Comparison of ENCODE assay signal across 8 cellular contexts in genomic region chr12:26938660-26939185, GRCh38. TPM values are rescaled to one million over a fixed set of nuclear protein-coding genes. Genes with fewer than 3 reads are reported as not detected.
A peak's percentile ranks its signal among the peaks of the same experiment; 100 is the strongest.
DNase-seq lines count a peak whose midpoint lies in the region; ATAC-seq and TF ChIP-seq lines count a peak whose summit lies in the region.

No MANE protein-coding gene starts in this region.

- no peak for TF ChIP-seq CTCF in GM12865 (IDR thresholded peaks at IDR 0.05; ENCODE audit: insufficient read depth, low read depth, low read length, missing control alignments)
- TF ChIP-seq CTCF in left ventricle myocardium inferior (IDR thresholded peaks at IDR 0.05; ENCODE audit: borderline replicate concordance): no peak

- ATAC-seq in GM21825 (IDR thresholded peaks at IDR 0.05; ENCODE audit: unreplicated experiment): peak; percentile 12

- H3K36me3 Mint-ChIP-seq in activated naive CD4-positive, alpha-beta T cell treated with anti-CD3 and anti-CD28 coated beads for 36 hours (ENCODE audit: low read depth): peaks cover 8% of the 10 kb centered on the region

- H3K27me3 ChIP-seq in MG63 (no peaks in the 10 kb centered on the region), left ventricle myocardium inferior (ENCODE audit: low read depth) (no peaks in the 10 kb centered on the region)

- H3K27me3 Mint-ChIP-seq in activated naive CD4-positive, alpha-beta T cell treated with anti-CD3 and anti-CD28 coated beads for 36 hours (ENCODE audit: low read depth): no peaks in the 10 kb centered on the region

- H3K4me1 ChIP-seq in left ventricle myocardium inferior: peaks cover 90% of the 10 kb centered on the region

- H3K9me3 ChIP-seq in MG63 (peaks cover 4% of the 10 kb centered on the region; the same call in 1 of the 2 replicates), left ventricle myocardium inferior (replicated peaks) (no peaks in the 10 kb centered on the region)

- peak overlapping the region; percentile 86 for H3K4me3 ChIP-seq in GM12865 (ENCODE audit: low read depth, low read length)
- peak overlapping the region; percentile 91 for H3K4me3 ChIP-seq in MG63
- H3K4me3 ChIP-seq in left ventricle myocardium inferior: peak overlapping the region; percentile 93
- peak overlapping the region; percentile 96 for H3K4me3 ChIP-seq in skeletal muscle cell (ENCODE audit: low read depth, low read length)

- intact Hi-C loops in activated naive CD4-positive, alpha-beta T cell treated with anti-CD3 and anti-CD28 coated beads for 36 hours (cut with micrococcal nuclease): loop anchor here (1.0 to 5.0 kb wide), 11 partner anchors 14 to 884 kb away; partner anchors contain the start of genes ITPR2, MED21, MRPS35 and TM7SF3
- intact Hi-C loops in left ventricle myocardium inferior (cut with micrococcal nuclease): no loop called here

- no peak for DNase-seq in GM12865 (ENCODE audit: low read depth)
- no peak for DNase-seq in MG63
- DNase-seq in activated naive CD4-positive, alpha-beta T cell treated with anti-CD3 and anti-CD28 coated beads for 36 hours: peak; percentile 35
- DNase-seq in left ventricle myocardium inferior: no peak
- DNase-seq in skeletal muscle cell (ENCODE audit: low read depth): no peak
- DNase-seq in middle frontal gyrus (ENCODE audit: extremely low spot score, low spot score): no peak
- DNase-seq in kidney glomerular epithelial cell (lab: John Stamatoyannopoulos, UW): no peak

- H3K4me1 Mint-ChIP-seq in activated naive CD4-positive, alpha-beta T cell treated with anti-CD3 and anti-CD28 coated beads for 36 hours (ENCODE audit: low read depth): peaks cover 54% of the 10 kb centered on the region

- peaks cover 15% of the 10 kb centered on the region for H3K36me3 ChIP-seq in MG63
- peaks cover 4% of the 10 kb centered on the region for H3K36me3 ChIP-seq in left ventricle myocardium inferior

- H3K4me3 Mint-ChIP-seq in activated naive CD4-positive, alpha-beta T cell treated with anti-CD3 and anti-CD28 coated beads for 36 hours: peak overlapping the region; percentile 93

- peak overlapping the region; percentile 98 for H3K27ac ChIP-seq in left ventricle myocardium inferior (replicated peaks)

- no peaks in the 10 kb centered on the region for H3K9me3 Mint-ChIP-seq in activated naive CD4-positive, alpha-beta T cell treated with anti-CD3 and anti-CD28 coated beads for 36 hours

- CTCF ChIA-PET in activated naive CD4-positive, alpha-beta T cell treated with anti-CD3 and anti-CD28 coated beads for 36 hours (lab: Charles Lee): no interaction called here

- H3K27ac Mint-ChIP-seq in activated naive CD4-positive, alpha-beta T cell treated with anti-CD3 and anti-CD28 coated beads for 36 hours: peak overlapping the region; percentile 98

RNA-seq across cellular contexts. Expression of gene FGFR1OP2, which starts 0.5 kb away (rescaled TPM):
- 30.4 and 52.9 TPM in 2 replicates for total RNA-seq in MG63 (2014; rRNA removed; shearing (Covaris generic); ENCODE audit: low replicate concordance)
- 10 to 100 TPM; 37.0 to 38.4 TPM for total RNA-seq in activated naive CD4-positive, alpha-beta T cell treated with anti-CD3 and anti-CD28 coated beads for 36 hours
- total RNA-seq in left ventricle myocardium inferior: 33.9 TPM

RNA-seq across cellular contexts. Expression of gene INTS13, which starts 0.9 kb away (rescaled TPM):
- total RNA-seq in MG63 (2014; rRNA removed; shearing (Covaris generic); ENCODE audit: low replicate concordance): 87.1 and 123 TPM in 2 replicates
- total RNA-seq in activated naive CD4-positive, alpha-beta T cell treated with anti-CD3 and anti-CD28 coated beads for 36 hours: 10 to 100 TPM; 39.6 to 42.0 TPM
- total RNA-seq in left ventricle myocardium inferior: 24.4 TPM
